ENCODE assay signal across 8 cellular contexts in genomic region chr1:175152006-175152652, GRCh38. TPM values are rescaled to one million over a fixed set of nuclear protein-coding genes. Genes with fewer than 3 reads are reported as not detected.
DNase-seq lines count a peak whose midpoint lies in the region; ATAC-seq and TF ChIP-seq lines count a peak whose summit lies in the region.

No MANE protein-coding gene starts in this region.

- H2BK20ac ChIP-seq in IMR-90 (ENCODE audit: low read depth, low read length), result no peak overlapping the region

- intact Hi-C loops in IMR-90 (cut with micrococcal nuclease) (loop anchor here (1.0 to 10.0 kb wide), 8 partner anchors 167 to 1729 kb away; partner anchors contain the start of gene COP1), head of caudate nucleus (cut with DNase I) (loop anchor here (10.0 kb wide), 1 partner anchor 923 kb away; no protein-coding TSS in a partner anchor), prostate gland (cut with DNase I) (loop anchor here (10.0 kb wide), 1 partner anchor 733 kb away; no protein-coding TSS in a partner anchor), aorta (cut with DNase I) (loop anchor here (1.0 to 10.0 kb wide), 6 partner anchors 167 to 1693 kb away; no protein-coding TSS in a partner anchor)

- no peak overlapping the region for H4K5ac ChIP-seq in IMR-90 (ENCODE audit: low read depth, low read length)

- POLR2A ChIA-PET in IMR-90 (lab: Charles Lee; ENCODE audit: unreplicated experiment), result interaction anchor here (0.6 kb wide), 1 partner anchor 236 kb away, joined by 14 read pairs; no protein-coding TSS in a partner anchor

- dilution Hi-C loops in IMR-90 (cut with HindIII; ENCODE audit: low sequenced_read_pairs, unreplicated experiment), result no loop called here

- no peak overlapping the region for H3K4me2 ChIP-seq in IMR-90 (ENCODE audit: low read depth, low read length)

- H3K79me1 ChIP-seq in IMR-90 (ENCODE audit: low read depth in 1 of 2, low read length in 2 of 2), result no peaks in the 10 kb centered on the region

- H3K4ac ChIP-seq in IMR-90 (ENCODE audit: low read depth, low read length), result no peak overlapping the region

- DNase-seq in IMR-90 (peak; percentile 22), SJCRH30 (peak; percentile 17 to 57), head of caudate nucleus (peak; percentile 43 to 88 (median 72)), prostate gland (ENCODE audit: low spot score) (peak; percentile 26), aorta (peak; percentile 61 to 83)
- peak; percentile 64 for DNase-seq in activated gamma-delta T cell treated with anti-CD3 and anti-CD28 coated beads, Interleukin-2, amount 50 U/mL, for 16 hours (ENCODE audit: low read depth)

- H3K14ac ChIP-seq in IMR-90 (replicated peaks; ENCODE audit: low read depth, low read length), result no peak overlapping the region

- H3K4me1 ChIP-seq in IMR-90 (ENCODE audit: control insufficient read depth, insufficient read depth, low read length) (no peaks in the 10 kb centered on the region), SJCRH30 (no peaks in the 10 kb centered on the region), prostate gland (replicated peaks) (no peaks in the 10 kb centered on the region), aorta (ENCODE audit: control insufficient read depth in 1 of 2, insufficient read depth in 2 of 2, low read length in 2 of 2) (no peaks in the 10 kb centered on the region)

- CTCF ChIA-PET in IMR-90 (lab: Yijun Ruan, JAX), result interaction anchor here (0.6 to 1.7 kb wide), 9 partner anchors 9 to 922 kb away, joined by 3 to 10 read pairs (median 3); no protein-coding TSS in a partner anchor

- no peaks in the 10 kb centered on the region for H3K36me3 ChIP-seq in IMR-90 (ENCODE audit: control insufficient read depth, insufficient read depth, low read length)
- no peaks in the 10 kb centered on the region for H3K36me3 ChIP-seq in SJCRH30
- no peaks in the 10 kb centered on the region for H3K36me3 ChIP-seq in prostate gland
- no peaks in the 10 kb centered on the region for H3K36me3 ChIP-seq in aorta (ENCODE audit: control insufficient read depth in 1 of 2, insufficient read depth in 2 of 2, low read length in 1 of 2)

- H3K27me3 ChIP-seq in IMR-90 (ENCODE audit: control insufficient read depth, insufficient read depth, low read length) (peaks cover 5% of the 10 kb centered on the region; the same call in 1 of the 2 replicates), SJCRH30 (no peaks in the 10 kb centered on the region), prostate gland (replicated peaks; ENCODE audit: insufficient read depth) (no peaks in the 10 kb centered on the region), aorta (ENCODE audit: control insufficient read depth in 1 of 2, insufficient read depth in 2 of 2, low read length in 1 of 2) (no peaks in the 10 kb centered on the region)

- no peak overlapping the region for H3K9ac ChIP-seq in IMR-90 (ENCODE audit: low read depth, low read length)

- TF ChIP-seq POLR2A in IMR-90 (IDR thresholded peaks at IDR 0.05; ENCODE audit: low read depth, low read length), result no peak
- no peak for TF ChIP-seq POLR2A in prostate gland (IDR thresholded peaks at IDR 0.05)

- H4K91ac ChIP-seq in IMR-90 (ENCODE audit: insufficient read depth, low read depth, low read length), result no peak overlapping the region

- H2BK120ac ChIP-seq in IMR-90 (ENCODE audit: low read depth, low read length), result no peak overlapping the region

- H3K23ac ChIP-seq in IMR-90 (ENCODE audit: low read depth, low read length), result no peak overlapping the region

- no peaks in the 10 kb centered on the region for H3K9me3 ChIP-seq in IMR-90 (ENCODE audit: control insufficient read depth, insufficient read depth, low read length)
- no peaks in the 10 kb centered on the region for H3K9me3 ChIP-seq in SJCRH30 (replicated peaks)
- H3K9me3 ChIP-seq in prostate gland, result no peaks in the 10 kb centered on the region
- no peaks in the 10 kb centered on the region for H3K9me3 ChIP-seq in aorta (ENCODE audit: control insufficient read depth, low read length)

- H2BK5ac ChIP-seq in IMR-90 (ENCODE audit: low read depth, low read length, poor library complexity, severe bottlenecking), result no peak overlapping the region

- TF ChIP-seq RAD21 in IMR-90 (IDR thresholded peaks at IDR 0.05; ENCODE audit: low read length), result peak; percentile 75

- in situ Hi-C loops in IMR-90 (cut with MboI; ENCODE audit: low sequenced_read_pairs), result loop anchor here (25.0 kb wide), 1 partner anchor 1710 kb away; no protein-coding TSS in a partner anchor

- H3K27ac ChIP-seq in IMR-90 (ENCODE audit: insufficient read depth, low read length) (no peak overlapping the region), SJCRH30 (no peak overlapping the region), prostate gland (no peak overlapping the region), aorta (ENCODE audit: low read depth in 1 of 2, low read length in 2 of 2) (no peak overlapping the region)

- H2AK5ac ChIP-seq in IMR-90 (ENCODE audit: low read depth, low read length), result no peak overlapping the region

- no CpG with 5 or more reads among the region's 15 CpGs for WGBS in IMR-90 (ENCODE audit: extremely low coverage in 2 of 2, insufficient read length in 1 of 2), 2 experiments
- WGBS in prostate gland, result 7% methylated on average over 15 of the region's 15 CpGs
- 4 to 6% methylated on average over 13 to 15 of the region's 15 CpGs for WGBS in aorta, 2 donors

- TF ChIP-seq CTCF in GM12875 (IDR thresholded peaks at IDR 0.05; ENCODE audit: borderline replicate concordance, insufficient read depth, low read depth, low read length) (peak; percentile 84), IMR-90 (conservative IDR thresholded peaks at IDR 0.05; ENCODE audit: low read depth, low read length) (peak; percentile 74), prostate gland (IDR thresholded peaks at IDR 0.05) (peak; percentile 69 to 87 (median 79))

- H3K4me3 ChIP-seq in GM12875 (ENCODE audit: low read depth, low read length), result no peak overlapping the region
- no peak overlapping the region for H3K4me3 ChIP-seq in IMR-90 (ENCODE audit: insufficient read depth, low read depth, low read length)
- H3K4me3 ChIP-seq in SJCRH30, result no peak overlapping the region
- H3K4me3 ChIP-seq in prostate gland, result no peak overlapping the region
- no peak overlapping the region for H3K4me3 ChIP-seq in aorta (ENCODE audit: low read length in 2 of 2)

- H4K20me1 ChIP-seq in IMR-90 (ENCODE audit: insufficient read depth, low read length), result no peaks in the 10 kb centered on the region

- peak; percentile 90 for ATAC-seq in IMR-90 (ENCODE audit: low read depth)
- peak; percentile 80 for ATAC-seq in aorta (ENCODE audit: low FRiP score)
- ATAC-seq in GM21390 (IDR thresholded peaks at IDR 0.05; ENCODE audit: unreplicated experiment), result no peak

- no peak overlapping the region for H3K18ac ChIP-seq in IMR-90 (ENCODE audit: low read depth, low read length)

- no peaks in the 10 kb centered on the region for H3K9me1 ChIP-seq in IMR-90 (ENCODE audit: insufficient read depth, low read length)

- H2AFZ ChIP-seq in IMR-90 (replicated peaks; ENCODE audit: low read length, poor library complexity), result peak overlapping the region; percentile 69

- no peak overlapping the region for H3K56ac ChIP-seq in IMR-90 (ENCODE audit: extremely low read depth, insufficient read depth, low read length)

- no peak overlapping the region for H4K8ac ChIP-seq in IMR-90 (ENCODE audit: low read depth in 2 of 2, low read length in 2 of 2)

- no peak overlapping the region for H2AK9ac ChIP-seq in IMR-90 (replicated peaks; ENCODE audit: low read depth, low read length, poor library complexity)

- no TSS peak for BruUV-seq in IMR-90 (replicated peaks; lab: Mats Ljungman, UMichigan)

- H2BK15ac ChIP-seq in IMR-90 (ENCODE audit: low read depth, low read length), result no peak overlapping the region

TF ChIP-seq in IMR-90, 13 proteins besides CTCF, POLR2A, EP300 and RAD21:
- TF ChIP-seq SMC3 (IDR thresholded peaks at IDR 0.05; ENCODE audit: low read depth, low read length) (peak; percentile 49), CEBPB (IDR thresholded peaks at IDR 0.05; ENCODE audit: low read depth, low read length) (no peak), MAFK (IDR thresholded peaks at IDR 0.05; ENCODE audit: low read depth, low read length) (no peak), NFE2L2 (IDR thresholded peaks at IDR 0.05; ENCODE audit: low read depth, low read length) (no peak)

RNA-seq across cellular contexts. Expression of gene KIAA0040, which starts 40.4 kb away (rescaled TPM):
- total RNA-seq in IMR-90 (2012; rRNA removed) (under 0.01 and 0.18 TPM in 2 replicates), prostate gland (10 to 100 TPM; 17.4 to 19.1 TPM), aorta (10 to 100 TPM; 23.0 to 25.8 TPM)
- polyA plus RNA-seq in IMR-90 (2012; rRNA removed) (0.05 TPM in 1 of 2 replicates, not detected in the other), aorta (10 to 100 TPM in 1 of 2 donors, 1 to 10 TPM in 1; 5.6 to 11.1 TPM)
- polyA plus RNA-seq in IMR-90 (2012; cell fraction: cytosol; rRNA removed), result 0.01 TPM in 1 of 2 replicates, not detected in the other
- polyA plus RNA-seq in IMR-90 (2012; cell fraction: nucleus; rRNA removed; ENCODE audit: low replicate concordance), result 0.01 TPM in 1 of 2 replicates, not detected in the other
- 1.7 and 2.1 TPM in 2 replicates for total RNA-seq in SJCRH30 (2014; rRNA removed; shearing (Covaris generic))

Comparison
In these comparisons a context has a peak if more than half of its experiments do, and no peak if none do; other contexts are left out.
1. DNase-seq: peak in every context shown above with its lines; median percentile 72 in head of caudate nucleus; 72 in aorta; 64 in activated gamma-delta T cell treated with anti-CD3 and anti-CD28 coated beads, Interleukin-2, amount 50 U/mL, for 16 hours; 37 in SJCRH30; 26 in prostate gland; 22 in IMR-90.